In genomic region chr21:41878831-41879189, GRCh38 we compare ENCODE assay signal across 8 cellular contexts. TPM values are rescaled to one million over a fixed set of nuclear protein-coding genes. Genes with fewer than 3 reads are reported as not detected.
A peak's percentile ranks its signal among the peaks of the same experiment; 100 is the strongest.
DNase-seq lines count a peak whose midpoint lies in the region; ATAC-seq and TF ChIP-seq lines count a peak whose summit lies in the region.

No MANE protein-coding gene starts in this region.

- ATAC-seq in GM18517 (IDR thresholded peaks at IDR 0.05; ENCODE audit: unreplicated experiment) (peak; percentile 67), HG03066 (IDR thresholded peaks at IDR 0.05; ENCODE audit: low read depth, unreplicated experiment) (peak; percentile 35), lung (ENCODE audit: insufficient read depth, low FRiP score) (no peak)

- DNase-seq in AG04450 (ENCODE audit: low read depth, low spot score) (peak; percentile 58), NCI-H345 (lab: John Stamatoyannopoulos, UW) (peak; percentile 89), dermis microvascular lymphatic vessel endothelial cell (ENCODE audit: low read depth in 2 of 2) (peak; percentile 63 to 84), lung (ENCODE audit: low spot score) (peak; percentile 81)
- peak; percentile 83 for DNase-seq in activated CD4-positive, alpha-beta T cell treated with anti-CD3 and anti-CD28 coated beads, Interleukin-2, amount 10 ng/mL, durations not matched to agents 7 days and 5 days
- DNase-seq in stimulated activated CD4-positive, alpha-beta T cell treated with anti-CD3 and anti-CD28 coated beads, TNF-alpha, amount 100 ng/mL, for 4 hours (ENCODE audit: low read depth in 3 of 3) = peak; percentile 56 to 68 (median 61)

- H3K9me3 Mint-ChIP-seq in activated CD4-positive, alpha-beta T cell treated with anti-CD3 and anti-CD28 coated beads, Interleukin-2, amount 10 ng/mL, durations not matched to agents 7 days and 5 days = no peaks in the 10 kb centered on the region

- TF ChIP-seq CTCF in AG04450 (IDR thresholded peaks at IDR 0.05; ENCODE audit: low read depth, low read length) (no peak), lung (IDR thresholded peaks at IDR 0.05; ENCODE audit: control extremely low read depth, extremely low read depth) (peak; percentile 3)

- H3K27me3 Mint-ChIP-seq in activated CD4-positive, alpha-beta T cell treated with anti-CD3 and anti-CD28 coated beads, Interleukin-2, amount 10 ng/mL, durations not matched to agents 7 days and 5 days = no peaks in the 10 kb centered on the region

- H3K36me3 Mint-ChIP-seq in activated CD4-positive, alpha-beta T cell treated with anti-CD3 and anti-CD28 coated beads, Interleukin-2, amount 10 ng/mL, durations not matched to agents 7 days and 5 days (ENCODE audit: low read depth) = no peaks in the 10 kb centered on the region

- WGBS in lung, 2 donors = 1% methylated on average over 14 to 65 of the region's 65 CpGs

- peaks cover 2 to 4% of the 10 kb centered on the region in 2 donors for H3K4me1 ChIP-seq in lung (ENCODE audit: control insufficient read depth in 2 of 2, insufficient read depth in 2 of 2, low read length in 2 of 2)

- H3K27me3 ChIP-seq in AG04450 (ENCODE audit: control insufficient read depth, insufficient read depth, low read length) (no peaks in the 10 kb centered on the region), lung (ENCODE audit: control insufficient read depth, insufficient read depth) (no peaks in the 10 kb centered on the region)

- no peak overlapping the region for H3K27ac ChIP-seq in AG04450 (ENCODE audit: low read depth, low read length)
- no peak overlapping the region for H3K27ac ChIP-seq in lung (ENCODE audit: low read depth in 1 of 2, low read length in 1 of 2)

- H3K27ac Mint-ChIP-seq in activated CD4-positive, alpha-beta T cell treated with anti-CD3 and anti-CD28 coated beads, Interleukin-2, amount 10 ng/mL, durations not matched to agents 7 days and 5 days = peak overlapping the region; percentile 81

- peaks cover 23% of the 10 kb centered on the region for H3K4me1 Mint-ChIP-seq in activated CD4-positive, alpha-beta T cell treated with anti-CD3 and anti-CD28 coated beads, Interleukin-2, amount 10 ng/mL, durations not matched to agents 7 days and 5 days

- H3K4me3 ChIP-seq in AG04450 (ENCODE audit: low read depth, low read length) (peak overlapping the region; percentile 83), lung (peak overlapping the region; percentile 83)

- POLR2A ChIA-PET in AG04450 (lab: Yijun Ruan, JAX) = interaction anchor here (1.5 kb wide), 1 partner anchor 54 kb away, joined by 9 read pairs; no protein-coding TSS in a partner anchor
- POLR2A ChIA-PET in activated CD4-positive, alpha-beta T cell treated with anti-CD3 and anti-CD28 coated beads, Interleukin-2, amount 10 ng/mL, durations not matched to agents 7 days and 5 days (lab: Charles Lee) = no interaction called here

- H3K9me3 ChIP-seq in AG04450 (ENCODE audit: control insufficient read depth, insufficient read depth, low read length) = no peaks in the 10 kb centered on the region
- no peaks in the 10 kb centered on the region for H3K9me3 ChIP-seq in lung (ENCODE audit: control insufficient read depth in 2 of 2, insufficient read depth in 1 of 2, low read length in 1 of 2)

- peak overlapping the region; percentile 56 for H3K4me3 Mint-ChIP-seq in activated CD4-positive, alpha-beta T cell treated with anti-CD3 and anti-CD28 coated beads, Interleukin-2, amount 10 ng/mL, durations not matched to agents 7 days and 5 days

- H3K36me3 ChIP-seq in lung (ENCODE audit: control insufficient read depth in 2 of 2, insufficient read depth in 2 of 2, low read length in 2 of 2) = no peaks in the 10 kb centered on the region

- CTCF ChIA-PET in AG04450 (lab: Charles Lee) = interaction anchor here (1.5 kb wide), 1 partner anchor 238 kb away, joined by 4 read pairs; no protein-coding TSS in a partner anchor
- CTCF ChIA-PET in activated CD4-positive, alpha-beta T cell treated with anti-CD3 and anti-CD28 coated beads, Interleukin-2, amount 10 ng/mL, durations not matched to agents 7 days and 5 days (lab: Charles Lee) = interaction anchor here (1.0 to 1.8 kb wide), 2 partner anchors 21 to 229 kb away, joined by 3 to 6 read pairs; no protein-coding TSS in a partner anchor

RNA-seq across cellular contexts. Expression of gene PRDM15, which starts 0.3 kb away (rescaled TPM):
- polyA plus RNA-seq in AG04450 (2011; rRNA removed) (5.1 and 6.5 TPM in 2 replicates), lung (1 to 10 TPM; 2.4 to 2.5 TPM)
- 8.1 and 16.2 TPM in 2 replicates for polyA minus RNA-seq in AG04450 (2011; rRNA and poly(A)+ RNA removed)
- total RNA-seq in activated CD4-positive, alpha-beta T cell treated with anti-CD3 and anti-CD28 coated beads, Interleukin-2, amount 10 ng/mL, durations not matched to agents 7 days and 5 days = 10 to 100 TPM in 1 of 2 experiments, 1 to 10 TPM in 1; 10.0 to 10.3 TPM
- total RNA-seq in dermis microvascular lymphatic vessel endothelial cell (2.8 and 4.4 TPM in 2 replicates), lung (1 to 10 TPM; 5.8 to 7.2 TPM)
